In genomic region chr6:21664263-21665081, GRCh38 we compare ENCODE assay signal across 7 cellular contexts.
A peak's percentile ranks its signal among the peaks of the same experiment; 100 is the strongest.
DNase-seq lines count a peak whose midpoint lies in the region; ATAC-seq and TF ChIP-seq lines count a peak whose summit lies in the region.

No MANE protein-coding gene starts in this region.

- H3K4me1 ChIP-seq in foreskin keratinocyte (peaks cover 9% of the 10 kb centered on the region), ovary (ENCODE audit: insufficient read depth) (no peaks in the 10 kb centered on the region)

- no peaks in the 10 kb centered on the region; the same call in 1 of the 2 replicates for H3K27me3 ChIP-seq in GM06990 (replicated peaks; ENCODE audit: control insufficient read depth, insufficient read depth, low read length)
- peaks cover 67% of the 10 kb centered on the region for H3K27me3 ChIP-seq in foreskin keratinocyte
- H3K27me3 ChIP-seq in ovary: no peaks in the 10 kb centered on the region

- no peak overlapping the region for H3K4me3 ChIP-seq in GM06990 (replicated peaks; ENCODE audit: low read depth, low read length)
- H3K4me3 ChIP-seq in ovary: peak overlapping the region; percentile 76

- no peaks in the 10 kb centered on the region for H3K36me3 ChIP-seq in GM06990 (ENCODE audit: control insufficient read depth, insufficient read depth, low read length)
- no peaks in the 10 kb centered on the region for H3K36me3 ChIP-seq in ovary

- no peak overlapping the region for H3K27ac ChIP-seq in foreskin keratinocyte
- peak overlapping the region; percentile 70 to 83 for H3K27ac ChIP-seq in ovary

- ATAC-seq in foreskin keratinocyte: peak; percentile 58
- ATAC-seq in GM19395 (IDR thresholded peaks at IDR 0.05; ENCODE audit: unreplicated experiment): no peak

- TF ChIP-seq EP300 in ovary (IDR thresholded peaks at IDR 0.05): no peak

- in situ Hi-C loops in G401 (cut with HindIII; ENCODE audit: low sequenced_read_pairs): no loop called here

- 1% methylated on average over 68 to 78 of the region's 78 CpGs for WGBS in ovary, 3 donors

- DNase-seq in GM06990 (ENCODE audit: extremely low read depth, insufficient read length) (peak; percentile 34), foreskin keratinocyte (peak in 1 of 2 donors; percentile 15), ovary (peak; percentile 67 to 82 (median 77)), G401 (ENCODE audit: low spot score) (no peak), SHP77 (lab: John Stamatoyannopoulos, UW) (no peak)

- no peak for TF ChIP-seq POLR2A in ovary (IDR thresholded peaks at IDR 0.05)

- TF ChIP-seq CTCF in GM06990 (IDR thresholded peaks at IDR 0.05; ENCODE audit: insufficient read depth, low read length, poor library complexity, severe bottlenecking) (no peak), foreskin keratinocyte (conservative IDR thresholded peaks at IDR 0.05) (no peak), ovary (IDR thresholded peaks at IDR 0.05) (peak in 1 of 3 donors; percentile 7)

- no peaks in the 10 kb centered on the region for H3K9me3 ChIP-seq in ovary

- intact Hi-C loops in ovary (cut with DNase I): loop anchor here in 2 of 4 donors (2.0 to 5.0 kb wide), 2 partner anchors 67 to 68 kb away; no protein-coding TSS in a partner anchor

TF ChIP-seq in PFSK-1, 5 proteins besides CTCF, POLR2A, EP300 and RAD21:
- TF ChIP-seq SIN3A (IDR thresholded peaks at IDR 0.05; ENCODE audit: borderline replicate concordance, insufficient read depth, low read length) (no peak), POLR2AphosphoS5 (IDR thresholded peaks at IDR 0.05; ENCODE audit: low read depth, low read length) (no peak), FOXP2 (optimal IDR thresholded peaks at IDR 0.05; ENCODE audit: borderline replicate concordance, extremely low read depth, extremely low read length, insufficient read depth) (peak; percentile 23)

Comparison
In these comparisons a context has a peak if more than half of its experiments do, and no peak if none do; other contexts are left out.
1. DNase-seq: peak in GM06990 (single experiment) and ovary (5 of 5); none in G401 (single experiment) and SHP77 (0 of 2).